Comparison of ENCODE assay signal across 8 cellular contexts in genomic region chr4:88456757-88457306, GRCh38. TPM values are rescaled to one million over a fixed set of nuclear protein-coding genes. Genes with fewer than 3 reads are reported as not detected.
DNase-seq lines count a peak whose midpoint lies in the region; ATAC-seq and TF ChIP-seq lines count a peak whose summit lies in the region.

TSS of gene HERC5 (plus strand) at chr4:88457119. CDS start at chr4:88457270, 151 bp downstream.

- CTCF ChIA-PET in T-cell (lab: Charles Lee) = interaction anchor here in 1 of 2 donors (0.7 to 1.5 kb wide), 9 partner anchors 58 to 299 kb away, joined by 3 to 9 read pairs (median 4); partner anchors contain the start of genes HERC6 and PPM1K

- peak within 1 kb of the TSS; percentile 85 to 91 for H3K4me3 Mint-ChIP-seq in H9
- H3K4me3 Mint-ChIP-seq in T-cell = peak within 1 kb of the TSS; percentile 85 to 100 (median 100)
- H3K4me3 Mint-ChIP-seq in progenitor cell of endocrine pancreas (ENCODE audit: low read depth) = peak within 1 kb of the TSS; percentile 85

- H3K4me1 Mint-ChIP-seq in H9 (peaks cover 8 to 16% of the 10 kb centered on the region in 2 experiments), T-cell (peaks cover 32 to 53% (median 43%) of the 10 kb centered on the region in 3 donors), progenitor cell of endocrine pancreas (ENCODE audit: low read depth) (peaks cover 4% of the 10 kb centered on the region)

- H3K9me3 ChIP-seq in H9 (ENCODE audit: control insufficient read depth, low read depth, low read length) = no peaks in the 10 kb centered on the region

- no peak within 1 kb of the TSS for H3K23ac ChIP-seq in H9 (ENCODE audit: insufficient read length, low read depth, low read length)

- peak; percentile 95 to 97 (median 96) for ATAC-seq in T-cell (replicated peaks in 1 of 4)
- ATAC-seq in left ventricle myocardium superior = peak; percentile 96

- H3K79me1 ChIP-seq in H9 (ENCODE audit: insufficient read depth, low read depth, low read length, poor library complexity, severe bottlenecking) = no peaks in the 10 kb centered on the region

- H3K18ac ChIP-seq in H9 (ENCODE audit: insufficient read length, low read depth, low read length) = no peak within 1 kb of the TSS

- no peak within 1 kb of the TSS for H4K91ac ChIP-seq in H9 (ENCODE audit: insufficient read length, low read depth, low read length)

- H2BK20ac ChIP-seq in H9 (ENCODE audit: low read depth, low read length, poor library complexity, severe bottlenecking) = no peak within 1 kb of the TSS

- POLR2A ChIA-PET in T-cell (lab: Charles Lee) = interaction anchor here (0.5 to 2.9 kb wide), 7 partner anchors 11 to 241 kb away, joined by 3 to 25 read pairs (median 4); partner anchors contain the start of genes HERC6 (in 1 of the 2), NAP1L5 (in 1 of the 2) and PPM1K (in 1 of the 2)

- H3K36me3 ChIP-seq in urinary bladder (ENCODE audit: insufficient read depth) = no peaks in the 10 kb centered on the region

- no peak within 1 kb of the TSS for H3K27ac ChIP-seq in H9 (ENCODE audit: insufficient read length, low read depth, low read length)
- peak within 1 kb of the TSS; percentile 87 for H3K27ac ChIP-seq in urinary bladder (ENCODE audit: low read depth)

- no peak within 1 kb of the TSS for H4K8ac ChIP-seq in H9 (replicated peaks; ENCODE audit: insufficient read length, low read depth, low read length)

- peaks cover 2% of the 10 kb centered on the region; the same call in 1 of the 2 replicates for H3K27me3 ChIP-seq in H9 (ENCODE audit: insufficient read depth, low read length)

- H3K9me3 Mint-ChIP-seq in H9 (peaks cover 2 to 4% of the 10 kb centered on the region in 2 experiments; a peak in 3 of 5 replicates), T-cell (no peaks in the 10 kb centered on the region), progenitor cell of endocrine pancreas (ENCODE audit: low read depth) (peaks cover 3% of the 10 kb centered on the region)

- no peak within 1 kb of the TSS for H2BK15ac ChIP-seq in H9 (ENCODE audit: low read depth, low read length)

- H3K23me2 ChIP-seq in H9 (ENCODE audit: insufficient read length, low read depth, low read length, poor library complexity, severe bottlenecking) = peaks cover 4% of the 10 kb centered on the region

- H3K36me3 Mint-ChIP-seq in H9 (ENCODE audit: insufficient read depth in 1 of 3, low read depth in 3 of 3) = peaks cover 5 to 9% (median 7%) of the 10 kb centered on the region in 3 experiments
- H3K36me3 Mint-ChIP-seq in T-cell = peaks cover 10% of the 10 kb centered on the region
- no peaks in the 10 kb centered on the region for H3K36me3 Mint-ChIP-seq in progenitor cell of endocrine pancreas (ENCODE audit: insufficient read depth)

- DNase-seq in GM04504 (ENCODE audit: low read depth) (peak; percentile 66), H9 (peak; percentile 97), M059J (ENCODE audit: low read depth) (peak; percentile 97), T-cell (peak; percentile 80 to 93 (median 90)), amniotic epithelial cell (ENCODE audit: low read depth) (peak; percentile 91), left ventricle myocardium superior (peak; percentile 92), progenitor cell of endocrine pancreas (ENCODE audit: low spot score, unreplicated experiment) (peak; percentile 66)

- H2BK5ac ChIP-seq in H9 (ENCODE audit: insufficient read length, low read length) = no peak within 1 kb of the TSS

- TF ChIP-seq CTCF in H9 (conservative IDR thresholded peaks at IDR 0.05) (peak; percentile 77), progenitor cell of endocrine pancreas (IDR thresholded peaks at IDR 0.05; ENCODE audit: unreplicated experiment) (peak; percentile 65)

- H3K27ac Mint-ChIP-seq in H9 = peak within 1 kb of the TSS; percentile 94 to 97 (median 94); a peak in 6 of 7 replicates
- peak within 1 kb of the TSS; percentile 100 for H3K27ac Mint-ChIP-seq in T-cell
- H3K27ac Mint-ChIP-seq in progenitor cell of endocrine pancreas = peak within 1 kb of the TSS; percentile 97

- H3K4me3 ChIP-seq in urinary bladder (ENCODE audit: low read depth, low read length) = peak within 1 kb of the TSS; percentile 76

- H3K4me2 ChIP-seq in H9 (ENCODE audit: insufficient read depth, insufficient read length, low read length) = peak within 1 kb of the TSS; percentile 65

- no peaks in the 10 kb centered on the region for H3K79me2 ChIP-seq in H9 (ENCODE audit: insufficient read depth, low read length)

- no CpG with 5 or more reads among the region's 48 CpGs for WGBS in H9 (ENCODE audit: extremely low coverage, insufficient read length, low lambda C conversion rate)
- under 1% methylated on average over 48 of the region's 48 CpGs for WGBS in urinary bladder

- H3K4ac ChIP-seq in H9 (ENCODE audit: low read depth, low read length) = no peak within 1 kb of the TSS

- no peak within 1 kb of the TSS for H2BK12ac ChIP-seq in H9 (ENCODE audit: insufficient read length, low read depth, low read length)

- H3K14ac ChIP-seq in H9 (ENCODE audit: insufficient read depth, low read length) = peak within 1 kb of the TSS; percentile 4; the same call in 1 of the 2 replicates

- no peaks in the 10 kb centered on the region for H4K20me1 ChIP-seq in H9 (ENCODE audit: control insufficient read depth, insufficient read depth, insufficient read length)

- H3T11ph ChIP-seq in H9 (ENCODE audit: low read length) = no peak within 1 kb of the TSS

- H2BK120ac ChIP-seq in H9 (ENCODE audit: low read depth, low read length, poor library complexity, severe bottlenecking) = no peak within 1 kb of the TSS

- H3K27me3 Mint-ChIP-seq in H9 (ENCODE audit: low read depth) = peaks cover 29% of the 10 kb centered on the region
- no peaks in the 10 kb centered on the region for H3K27me3 Mint-ChIP-seq in T-cell
- peaks cover 42% of the 10 kb centered on the region for H3K27me3 Mint-ChIP-seq in progenitor cell of endocrine pancreas

- H3K4me1 ChIP-seq in H9 (ENCODE audit: insufficient read depth, low read length) = no peaks in the 10 kb centered on the region
- H3K4me1 ChIP-seq in urinary bladder (ENCODE audit: insufficient read depth) = no peaks in the 10 kb centered on the region

- H2AFZ ChIP-seq in H9 (ENCODE audit: low read length) = peak within 1 kb of the TSS; percentile 60

- no peak within 1 kb of the TSS for H3K9ac ChIP-seq in H9 (ENCODE audit: extremely low read depth, insufficient read length, low read length)

- intact Hi-C loops in left ventricle myocardium superior (cut with micrococcal nuclease) = no loop called here

- H3K56ac ChIP-seq in H9 (ENCODE audit: insufficient read length, low read depth, low read length) = no peak within 1 kb of the TSS

- no peak within 1 kb of the TSS for H4K5ac ChIP-seq in H9 (ENCODE audit: insufficient read length, low read depth, low read length)

- no peak within 1 kb of the TSS for H2AK5ac ChIP-seq in H9 (ENCODE audit: insufficient read length, low read length)

RNA-seq across cellular contexts. Expression of gene HERC5, which starts in this region (rescaled TPM):
- 17.2 and 18.5 TPM in 2 replicates for total RNA-seq in H9 (2021)
- total RNA-seq in M059J (2014; rRNA removed; shearing (Covaris generic)) = 44.4 and 59.8 TPM in 2 replicates
- 10 to 100 TPM in 4 of 5 donors, 1 to 10 TPM in 1; 8.1 to 15.5 (median 11.4) TPM for total RNA-seq in T-cell
- total RNA-seq in left ventricle myocardium superior = 2.0 TPM
- total RNA-seq in progenitor cell of endocrine pancreas = 2.6 and 3.5 TPM in 2 replicates
- 9.1 TPM for total RNA-seq in urinary bladder
- 6.5 TPM for polyA plus RNA-seq in urinary bladder
